18 cellular contexts compared by ENCODE assay signal in the genomic region with DNA sequence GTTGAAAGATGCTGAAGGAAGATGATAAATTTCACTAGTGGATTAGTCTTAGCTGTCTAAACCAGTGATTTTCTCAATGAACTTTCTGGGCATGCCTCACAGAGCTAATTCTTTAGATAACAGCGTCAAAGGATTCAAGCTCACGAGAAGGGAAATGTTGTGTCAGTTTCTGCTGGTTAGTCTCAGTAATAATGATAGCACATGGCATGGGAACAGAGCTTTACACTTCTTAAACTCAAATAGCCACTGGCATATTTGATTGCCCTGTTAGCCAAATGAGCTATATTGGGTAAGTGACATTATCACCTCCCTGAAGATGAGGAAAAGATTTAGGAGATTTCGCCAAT.
"Had no signal": no experiment of that assay in that cellular context is flagged by ENCODE, and none has a peak within 500 bp of the region (broad histone marks: within the 10 kb centered on the region; RNA-seq: fewer than 3 reads in every experiment).

No MANE protein-coding gene starts in this region.

- DNase-seq: activated CD4-positive, alpha-beta memory T cell treated with anti-CD3 and anti-CD28 coated beads, Interleukin-2, amount 10 ng/mL, durations not matched to agents 7 days and 5 days; activated CD4-positive, alpha-beta T cell treated with anti-CD3 and anti-CD28 coated beads for 36 hours; activated CD8-positive, alpha-beta memory T cell treated with anti-CD3 and anti-CD28 coated beads, Interleukin-2, amount 50 U/mL, for 48 hours; activated naive CD4-positive, alpha-beta T cell; cortex of kidney; effector CD8-positive, alpha-beta T cell; hypothalamus; lower lobe of right lung; natural killer cell; right lobe of liver; stimulated activated naive CD8-positive, alpha-beta T cell treated with anti-CD3 and anti-CD28 coated beads, Interleukin-15, Interleukin-2, amounts not matched to agents 100 U/mL and 50 U/mL, for 24 hours; T-helper 1 cell; upper lobe of right lung had no signal

- H3K27ac Mint-ChIP-seq: activated CD4-positive, alpha-beta memory T cell treated with anti-CD3 and anti-CD28 coated beads, Interleukin-2, amount 10 ng/mL, durations not matched to agents 7 days and 5 days; activated CD4-positive, alpha-beta T cell treated with anti-CD3 and anti-CD28 coated beads for 36 hours; activated T-helper 1 cell treated with anti-CD3 and anti-CD28 coated beads, Interleukin-12 subunit alpha, Interleukin-12 subunit beta, Interleukin-2, Interleukin-4 antibody, amounts not matched to agents 30 ng/mL and 10 ng/mL and 1 ng/mL, durations not matched to agents 14 hours and 24 hours and 36 hours; natural killer cell had no signal

- H3K27me3 Mint-ChIP-seq: central memory CD8-positive, alpha-beta T cell had no signal

- H3K4me3 ChIP-seq: ascending aorta, lower lobe of right lung, prostate gland, right lobe of liver, upper lobe of right lung had no signal

- H3K9me3 ChIP-seq: prostate gland, right lobe of liver had no signal

- H3K27ac ChIP-seq: ascending aorta, lower lobe of right lung, prostate gland, right lobe of liver, upper lobe of right lung, VCaP had no signal

- H3K4me1 Mint-ChIP-seq: activated CD4-positive, alpha-beta memory T cell treated with anti-CD3 and anti-CD28 coated beads, Interleukin-2, amount 10 ng/mL, durations not matched to agents 7 days and 5 days; activated CD4-positive, alpha-beta T cell treated with anti-CD3 and anti-CD28 coated beads for 36 hours; central memory CD8-positive, alpha-beta T cell had no signal

- H3K36me3 ChIP-seq: ascending aorta, lower lobe of right lung, prostate gland, right lobe of liver, upper lobe of right lung had no signal

- H3K9me3 Mint-ChIP-seq: central memory CD8-positive, alpha-beta T cell; natural killer cell had no signal

- H3K4me3 Mint-ChIP-seq: activated CD4-positive, alpha-beta memory T cell treated with anti-CD3 and anti-CD28 coated beads, Interleukin-2, amount 10 ng/mL, durations not matched to agents 7 days and 5 days; activated CD4-positive, alpha-beta T cell treated with anti-CD3 and anti-CD28 coated beads for 36 hours; activated T-helper 1 cell treated with anti-CD3 and anti-CD28 coated beads, Interleukin-12 subunit alpha, Interleukin-12 subunit beta, Interleukin-2, Interleukin-4 antibody, amounts not matched to agents 30 ng/mL and 10 ng/mL and 1 ng/mL, durations not matched to agents 14 hours and 24 hours and 36 hours; central memory CD8-positive, alpha-beta T cell; natural killer cell had no signal

- H3K27me3 ChIP-seq: ascending aorta, right lobe of liver, upper lobe of right lung had no signal

- ATAC-seq: activated CD4-positive, alpha-beta T cell treated with anti-CD3 and anti-CD28 coated beads for 36 hours; lower lobe of right lung; natural killer cell; right lobe of liver; stimulated activated naive CD8-positive, alpha-beta T cell treated with anti-CD3 and anti-CD28 coated beads, Interleukin-15, Interleukin-2, amounts not matched to agents 100 U/mL and 50 U/mL, for 24 hours; upper lobe of right lung had no signal

- H3K4me1 ChIP-seq: ascending aorta, lower lobe of right lung, prostate gland, right lobe of liver, upper lobe of right lung had no signal
